Comparison of ENCODE assay signal across 33 cellular contexts in genomic region chr7:69428089-69428488, GRCh38.
"Had no signal": no experiment of that assay in that cellular context is flagged by ENCODE, and none has a peak within 500 bp of the region (broad histone marks: within the 10 kb centered on the region; RNA-seq: fewer than 3 reads in every experiment).

No MANE protein-coding gene starts in this region.

- H3K9me3 ChIP-seq: adrenal gland, ascending aorta, body of pancreas, breast epithelium had no signal

- FAIRE-seq: astrocyte, bronchial epithelial cell, colon had no signal

- H3K27ac ChIP-seq: adrenal gland, ascending aorta, body of pancreas, brain microvascular endothelial cell, breast epithelium, cardiac muscle cell had no signal

- ATAC-seq: activated naive CD4-positive, alpha-beta T cell treated with anti-CD3 and anti-CD28 coated beads, Interleukin-2, amount 50 U/mL, for 72 hours; activated naive CD8-positive, alpha-beta T cell treated with anti-CD3 and anti-CD28 coated beads, Interleukin-2, amount 50 U/mL, for 24 hours; activated T-cell treated with anti-CD3 and anti-CD28 coated beads, Interleukin-2, amount 50 U/mL, for 4 hours; activated T-cell treated with anti-CD3 and anti-CD28 coated beads, Interleukin-2, amount 50 U/mL, for 72 hours; activated T-helper 17 cell treated with anti-CD3 and anti-CD28 coated beads, Interleukin-2, amount 50 U/mL, for 72 hours; body of pancreas had no signal

- H3K4me1 ChIP-seq: body of pancreas, breast epithelium had no signal

- H3K36me3 ChIP-seq: adrenal gland, ascending aorta, brain microvascular endothelial cell, breast epithelium, cardiac muscle cell had no signal

- H3K4me3 ChIP-seq: adrenal gland, ascending aorta, body of pancreas, breast epithelium, cardiac muscle cell had no signal

- DNase-seq: activated effector memory CD4-positive, alpha-beta T cell treated with anti-CD3 and anti-CD28 coated beads, Interleukin-2, amount 50 U/mL, for 16 hours; activated effector memory CD4-positive, alpha-beta T cell treated with Interleukin-2 at 50 U/mL for 16 hours; activated gamma-delta T cell; activated gamma-delta T cell treated with Interleukin-2 at 50 U/mL for 16 hours; activated naive CD4-positive, alpha-beta T cell; activated naive CD4-positive, alpha-beta T cell treated with anti-CD3 and anti-CD28 coated beads for 36 hours; activated naive CD4-positive, alpha-beta T cell treated with anti-CD3 and anti-CD28 coated beads, Interleukin-2, amount 10 ng/mL, durations not matched to agents 7 days and 5 days; activated naive CD4-positive, alpha-beta T cell treated with anti-CD3 and anti-CD28 coated beads, Interleukin-2, amount 50 U/mL, for 16 hours; activated naive CD4-positive, alpha-beta T cell treated with Interleukin-2 at 50 U/mL for 16 hours; activated naive CD8-positive, alpha-beta T cell treated with anti-CD3 and anti-CD28 coated beads for 36 hours; activated naive CD8-positive, alpha-beta T cell treated with anti-CD3 and anti-CD28 coated beads, Interleukin-2, amount 10 ng/mL, durations not matched to agents 7 days and 5 days; activated naive CD8-positive, alpha-beta T cell treated with anti-CD3 and anti-CD28 coated beads, Interleukin-2, amount 50 U/mL, for 24 hours; activated T-cell treated with anti-CD3 and anti-CD28 coated beads, Interleukin-2, amount 50 U/mL, for 4 hours; activated T-cell treated with anti-CD3 and anti-CD28 coated beads, Interleukin-2, amount 50 U/mL, for 48 hours; activated T-cell treated with anti-CD3 and anti-CD28 coated beads, Interleukin-2, amount 50 U/mL, for 72 hours; adrenal gland; amniotic stem cell; amygdala; anterior cingulate cortex; aorta; body of pancreas; brain microvascular endothelial cell; caudate nucleus; central memory CD4-positive, alpha-beta T cell; cerebellar nuclear complex had no signal

- H3K27me3 ChIP-seq: adrenal gland, body of pancreas, brain microvascular endothelial cell, breast epithelium, cardiac muscle cell had no signal
